23 cellular contexts compared by ENCODE assay signal in genomic region chr14:54355698-54356097, GRCh38. TPM values are rescaled to one million over a fixed set of nuclear protein-coding genes. Genes with fewer than 3 reads are reported as not detected.
DNase-seq lines count a peak whose midpoint lies in the region; ATAC-seq, FAIRE-seq and TF ChIP-seq lines count a peak whose summit lies in the region.
"Had no signal": no experiment of that assay in that cellular context is flagged by ENCODE, and none has a peak within 500 bp of the region (broad histone marks: within the 10 kb centered on the region; RNA-seq: fewer than 3 reads in every experiment).

No MANE protein-coding gene starts in this region.

- in situ Hi-C loops in HepG2 (cut with HindIII; ENCODE audit: extremely low pct_ligation_motif_present, low pct_unique_long_range_greater_than_20kb) = no loop called here

- no peak for FAIRE-seq in HepG2 (lab: Jason Lieb, UNC)
- FAIRE-seq: G401.6, H1 had no signal

- no peak overlapping the region for H3K4me3 ChIP-seq in HepG2 (replicated peaks in 1 of 3; ENCODE audit: insufficient read depth in 1 of 3, low read depth in 2 of 3, low read length in 3 of 3)
- no peak overlapping the region for H3K4me3 ChIP-seq in right lobe of liver
- H3K4me3 ChIP-seq: BLaER1, PC-9, SK-N-MC had no signal

- H3K27ac ChIP-seq in HepG2 (ENCODE audit: extremely low read length, insufficient read depth, low read length) = peak overlapping the region; percentile 46
- H3K27ac ChIP-seq in right lobe of liver = no peak overlapping the region
- H3K27ac ChIP-seq in epithelial cell of prostate = peak overlapping the region; percentile 54
- H3K27ac ChIP-seq: BLaER1, PC-9, SK-N-MC had no signal

- H3K9me3 ChIP-seq in HepG2 (ENCODE audit: low read length) (no peaks in the 10 kb centered on the region), right lobe of liver (no peaks in the 10 kb centered on the region)

- no peak for DNase-seq in HepG2 (ENCODE audit: low spot score)
- DNase-seq in right lobe of liver = no peak
- DNase-seq in HT-29 (ENCODE audit: low spot score) = peak; percentile 21
- no peak for DNase-seq in epithelial cell of prostate (ENCODE audit: low read depth, low spot score)
- no peak for DNase-seq in NCI-H774 (lab: John Stamatoyannopoulos, UW)
- DNase-seq in RKO (ENCODE audit: low spot score) = no peak
- DNase-seq in ureter (ENCODE audit: low spot score) = no peak
- DNase-seq: CD4-positive, CD25-positive, alpha-beta regulatory T cell; DMS153; DND-41; KG1; NCI-H1048; NCI-H1417; NCI-H1694; NCI-H2029 treated with DMSO at 0.1 percent for 48 hours; NCI-H510A treated with DMSO at 0.1 percent for 48 hours; SIG-M5; T-helper 17 cell had no signal

- H3K36me3 ChIP-seq in HepG2 (replicated peaks in 1 of 2; ENCODE audit: control insufficient read depth in 1 of 2, insufficient read depth in 2 of 2, low read length in 2 of 2) (no peaks in the 10 kb centered on the region), right lobe of liver (no peaks in the 10 kb centered on the region)

- no peak overlapping the region for H2AFZ ChIP-seq in HepG2 (ENCODE audit: low read length)
- H2AFZ ChIP-seq: PC-9 had no signal

- no peak overlapping the region for H3K9ac ChIP-seq in HepG2 (ENCODE audit: insufficient read depth, low read depth, low read length)
- H3K9ac ChIP-seq: BLaER1 had no signal

- TF ChIP-seq CTCF in HepG2 (CRISPR knock-in tag; IDR thresholded peaks at IDR 0.05) = no peak
- no peak for TF ChIP-seq CTCF in right lobe of liver (IDR thresholded peaks at IDR 0.05)

- 50% methylated on average over 2 of the region's 2 CpGs for WGBS in HepG2 (ENCODE audit: low lambda C conversion rate)
- WGBS in right lobe of liver (ENCODE audit: insufficient coverage, low coverage, low lambda C conversion rate, missing lambda C conversion rate) = 64% methylated on average over 2 of the region's 2 CpGs

- POLR2A ChIA-PET in HepG2 (lab: Yijun Ruan, JAX) = interaction anchor here (0.5 to 1.6 kb wide), 3 partner anchors 11 to 138 kb away, joined by 3 to 20 read pairs (median 3); no protein-coding TSS in a partner anchor

- H3K4me1 ChIP-seq in HepG2 (ENCODE audit: insufficient read depth, low read length) = peaks cover 80% of the 10 kb centered on the region
- no peaks in the 10 kb centered on the region for H3K4me1 ChIP-seq in right lobe of liver
- H3K4me1 ChIP-seq: BLaER1 had no signal

- no peak for ATAC-seq in HepG2
- no peak for ATAC-seq in right lobe of liver
- ATAC-seq: T-helper 17 cell had no signal

- TF ChIP-seq POLR2A in HepG2 (IDR thresholded peaks at IDR 0.05; ENCODE audit: insufficient read depth in 1 of 2, low read depth in 2 of 2, low read length in 2 of 2) (no peak), right lobe of liver (IDR thresholded peaks at IDR 0.05) (no peak)

- TF ChIP-seq RAD21 in HepG2 (CRISPR knock-in tag; IDR thresholded peaks at IDR 0.05) = no peak

- no peaks in the 10 kb centered on the region for H3K27me3 ChIP-seq in HepG2 (ENCODE audit: control insufficient read depth in 1 of 2, insufficient read depth in 2 of 2, low read length in 2 of 2)
- H3K27me3 ChIP-seq in right lobe of liver = no peaks in the 10 kb centered on the region
- H3K27me3 ChIP-seq: BLaER1 had no signal

- H3K4me2 ChIP-seq in HepG2 (ENCODE audit: low read depth, low read length) = no peak overlapping the region; the same call in 1 of the 2 replicates
- H3K4me2 ChIP-seq: BLaER1, PC-9 had no signal

- no TSS peak for BruUV-seq in HepG2 (replicated peaks; lab: Mats Ljungman, UMichigan)

- H3K79me2 ChIP-seq in HepG2 (ENCODE audit: insufficient read depth, low read length) = no peaks in the 10 kb centered on the region

- intact Hi-C loops in HepG2 (cut with micrococcal nuclease; ENCODE audit: unreplicated experiment) (loop anchor here (2.0 kb wide), 1 partner anchor 41 kb away; the partner anchor contains the start of gene CDKN3), right lobe of liver (cut with DNase I) (no loop called here)

- H4K20me1 ChIP-seq in HepG2 (ENCODE audit: insufficient read depth, low read length) = no peaks in the 10 kb centered on the region
- H4K20me1 ChIP-seq: BLaER1 had no signal

- CTCF ChIA-PET in HepG2 (lab: Yijun Ruan, JAX; ENCODE audit: low intra/inter-chr PET ratio, low total read pairs) = no interaction called here

- TF ChIP-seq EP300 in HepG2 (IDR thresholded peaks at IDR 0.05; ENCODE audit: low read depth in 2 of 2, low read length in 2 of 2) (no peak; a peak in 1 of 4 replicates), HepG2 (CRISPR knock-in tag; IDR thresholded peaks at IDR 0.05; ENCODE audit: borderline replicate concordance) (no peak)

TF ChIP-seq in HepG2, 621 proteins besides CTCF, POLR2A, EP300 and RAD21:
- TF ChIP-seq ZFX (CRISPR knock-in tag; IDR thresholded peaks at IDR 0.05; ENCODE audit: low read depth) (no peak), ZXDC (CRISPR knock-in tag; IDR thresholded peaks at IDR 0.05) (no peak), ZNF354B (CRISPR knock-in tag; IDR thresholded peaks at IDR 0.05) (no peak), MTA1 (CRISPR knock-in tag; IDR thresholded peaks at IDR 0.05; ENCODE audit: borderline replicate concordance) (no peak)
- TF ChIP-seq, protein P1, sequence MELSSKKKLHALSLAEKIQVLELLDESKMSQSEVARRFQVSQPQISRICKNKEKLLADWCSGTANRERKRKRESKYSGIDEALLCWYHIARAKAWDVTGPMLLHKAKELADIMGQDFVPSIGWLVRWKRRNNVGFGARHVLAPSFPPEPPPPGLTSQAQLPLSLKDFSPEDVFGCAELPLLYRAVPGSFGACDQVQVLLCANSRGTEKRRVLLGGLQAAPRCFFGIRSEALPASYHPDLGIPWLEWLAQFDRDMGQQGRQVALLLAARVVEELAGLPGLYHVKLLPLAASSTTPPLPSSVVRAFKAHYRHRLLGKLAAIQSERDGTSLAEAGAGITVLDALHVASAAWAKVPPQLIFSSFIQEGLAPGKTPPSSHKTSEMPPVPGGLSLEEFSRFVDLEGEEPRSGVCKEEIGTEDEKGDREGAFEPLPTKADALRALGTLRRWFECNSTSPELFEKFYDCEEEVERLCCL (CRISPR knock-in tag; IDR thresholded peaks at IDR 0.05; ENCODE audit: borderline replicate concordance) = no peak

RNA-seq across cellular contexts. Expression of gene CDKN3, which starts 41.1 kb away (rescaled TPM):
- total RNA-seq in HepG2 (2016; rRNA removed; fragmentation: Illumina TruSeq; extraction: Trizol) (88.9 and 111 TPM in 2 replicates), right lobe of liver (1 to 10 TPM in 3 of 6 experiments, under 1 TPM in 2, not detected in 1; 0.59 to 7.3 (median 2.4) TPM), ureter (2.4 TPM)
- total RNA-seq in HepG2 (2016; cell fraction: cytosol; rRNA removed; fragmentation: Illumina TruSeq; extraction: Trizol; ENCODE audit: low read depth) = 99.7 and 101 TPM in 2 replicates
- 85.6 and 114 TPM in 2 replicates for total RNA-seq in HepG2 (2016; cell fraction: insoluble cytoplasmic fraction; rRNA removed; fragmentation: Illumina TruSeq; extraction: Trizol)
- 103 and 105 TPM in 2 replicates for total RNA-seq in HepG2 (2016; cell fraction: membrane; rRNA removed; fragmentation: Illumina TruSeq; extraction: Trizol)
- 34.4 and 36.0 TPM in 2 replicates for total RNA-seq in HepG2 (2016; cell fraction: nucleus; rRNA removed; fragmentation: Illumina TruSeq; extraction: Trizol)
- 35.6 and 63.0 TPM in 2 replicates for polyA plus RNA-seq in HepG2 (2011; rRNA removed)
- 33.8 and 36.3 TPM in 2 replicates for polyA plus RNA-seq in HepG2 (2011; cell fraction: cytosol; rRNA removed)
- 11.3 and 11.6 TPM in 2 replicates for polyA plus RNA-seq in HepG2 (2011; cell fraction: nucleus; rRNA removed)
- polyA plus RNA-seq in HepG2 (2012) = 20.0 and 47.4 TPM in 2 replicates
- polyA plus RNA-seq in HepG2 (2016; cell fraction: cytosol; fragmentation: Illumina TruSeq; extraction: Trizol; ENCODE audit: low read depth) = 161 and 180 TPM in 2 replicates
- 126 and 133 TPM in 2 replicates for polyA plus RNA-seq in HepG2 (2016; cell fraction: insoluble cytoplasmic fraction; fragmentation: Illumina TruSeq; extraction: Trizol; ENCODE audit: low read depth)
- 133 and 134 TPM in 2 replicates for polyA plus RNA-seq in HepG2 (2016; cell fraction: membrane; fragmentation: Illumina TruSeq; extraction: Trizol; ENCODE audit: low read depth)
- polyA plus RNA-seq in HepG2 (2016; cell fraction: nucleus; fragmentation: Illumina TruSeq; extraction: Trizol; ENCODE audit: insufficient read depth, low read depth) = 52.0 and 52.9 TPM in 2 replicates
- 13.8 and 27.5 TPM in 2 replicates for polyA minus RNA-seq in HepG2 (2011; rRNA and poly(A)+ RNA removed; ENCODE audit: low replicate concordance)
- 8.9 and 13.9 TPM in 2 replicates for polyA minus RNA-seq in HepG2 (2011; cell fraction: cytosol; rRNA and poly(A)+ RNA removed)
- 10.0 and 15.7 TPM in 2 replicates for polyA minus RNA-seq in HepG2 (2011; cell fraction: nucleus; rRNA and poly(A)+ RNA removed)
- 28.7 and 31.5 TPM in 2 replicates for total RNA-seq in HT-29 (2014; rRNA removed; shearing (Covaris generic))

Comparison
In these comparisons a context has a peak if more than half of its experiments do, and no peak if none do; other contexts are left out.
1. H3K27ac ChIP-seq: peak in HepG2 (single experiment) and epithelial cell of prostate (single experiment); none in right lobe of liver (0 of 3).